Comparison of ENCODE assay signal across 8 cellular contexts in the genomic region with DNA sequence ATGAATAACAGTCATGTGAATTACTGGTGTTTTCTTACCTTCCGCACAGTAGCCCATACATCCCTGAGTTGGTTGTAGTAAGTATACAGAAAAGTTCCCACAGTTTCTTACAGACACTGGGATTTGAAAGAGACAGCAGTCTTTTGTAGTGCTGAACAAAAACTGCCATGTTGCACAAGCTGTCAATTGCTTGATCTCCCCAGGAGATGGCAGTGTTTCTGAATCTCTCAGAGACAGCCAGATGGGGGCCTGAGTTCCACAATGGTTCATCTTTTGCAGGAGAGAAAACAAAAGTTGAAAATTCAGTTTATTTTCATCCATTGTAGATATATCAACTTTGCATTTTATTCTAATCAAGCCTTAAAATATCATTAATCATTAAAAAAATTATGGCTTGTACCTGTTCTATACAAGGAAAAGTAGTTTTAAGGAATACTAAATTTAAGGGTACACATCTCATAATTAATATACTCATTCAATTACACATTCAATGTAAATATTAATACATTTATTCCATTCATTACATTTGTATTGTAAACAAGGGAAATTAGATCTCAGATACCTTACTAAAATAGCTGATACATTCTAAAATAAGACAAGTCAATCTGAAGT. TPM values are rescaled to one million over a fixed set of nuclear protein-coding genes. Genes with fewer than 3 reads are reported as not detected.
DNase-seq lines count a peak whose midpoint lies in the region; ATAC-seq and TF ChIP-seq lines count a peak whose summit lies in the region.

No MANE protein-coding gene starts in this region.

- H3K4me3 Mint-ChIP-seq in progenitor cell of endocrine pancreas (ENCODE audit: low read depth) (no peak overlapping the region), mesothelial cell of epicardium (no peak overlapping the region)

- no peaks in the 10 kb centered on the region for H3K9me3 Mint-ChIP-seq in progenitor cell of endocrine pancreas (ENCODE audit: low read depth)
- peaks cover 2% of the 10 kb centered on the region for H3K9me3 Mint-ChIP-seq in mesothelial cell of epicardium

- H3K4me1 Mint-ChIP-seq in progenitor cell of endocrine pancreas (ENCODE audit: low read depth), result no peaks in the 10 kb centered on the region
- H3K4me1 Mint-ChIP-seq in mesothelial cell of epicardium, result peaks cover 14% of the 10 kb centered on the region

- TF ChIP-seq CTCF in progenitor cell of endocrine pancreas (IDR thresholded peaks at IDR 0.05; ENCODE audit: unreplicated experiment) (peak; percentile 88), mesothelial cell of epicardium (IDR thresholded peaks at IDR 0.05; ENCODE audit: unreplicated experiment) (no peak)

- ATAC-seq in GM19455 (IDR thresholded peaks at IDR 0.05; ENCODE audit: unreplicated experiment), result peak; percentile 98
- ATAC-seq in HG03378 (IDR thresholded peaks at IDR 0.05; ENCODE audit: unreplicated experiment), result peak; percentile 98

- H3K27me3 Mint-ChIP-seq in progenitor cell of endocrine pancreas (no peaks in the 10 kb centered on the region), mesothelial cell of epicardium (ENCODE audit: low read depth) (no peaks in the 10 kb centered on the region)

- DNase-seq in ELF-1 (ENCODE audit: low read depth, low spot score), result peak; percentile 58
- DNase-seq in NCI-H2227 treated with DMSO at 0.1 percent for 48 hours (lab: John Stamatoyannopoulos, UW), result peak; percentile 44
- peak; percentile 11 to 19 for DNase-seq in activated CD4-positive, alpha-beta T cell treated with anti-CD3 and anti-CD28 coated beads for 4 hours
- peak; percentile 70 for DNase-seq in fibroblast of peridontal ligament (ENCODE audit: extremely low read depth)
- peak; percentile 24 for DNase-seq in progenitor cell of endocrine pancreas (ENCODE audit: low spot score, unreplicated experiment)
- DNase-seq in mesothelial cell of epicardium (ENCODE audit: low spot score in 2 of 2, unreplicated experiment in 2 of 2), result no peak

- no peak overlapping the region for H3K27ac Mint-ChIP-seq in progenitor cell of endocrine pancreas
- no peak overlapping the region for H3K27ac Mint-ChIP-seq in mesothelial cell of epicardium

- H3K36me3 Mint-ChIP-seq in progenitor cell of endocrine pancreas (ENCODE audit: insufficient read depth), result no peaks in the 10 kb centered on the region
- peaks cover 10% of the 10 kb centered on the region for H3K36me3 Mint-ChIP-seq in mesothelial cell of epicardium

RNA-seq across cellular contexts. Expression of gene VWDE, which starts 14.5 kb away (rescaled TPM):
- total RNA-seq in progenitor cell of endocrine pancreas (5.8 and 5.9 TPM in 2 replicates), mesothelial cell of epicardium (23.8 to 24.7 TPM (median 24.3 TPM) in 3 replicates)

Comparison
In these comparisons a context has a peak if more than half of its experiments do, and no peak if none do; other contexts are left out.
1. DNase-seq: peak in ELF-1 (single experiment), NCI-H2227 treated with DMSO at 0.1 percent for 48 hours (single experiment), activated CD4-positive, alpha-beta T cell treated with anti-CD3 and anti-CD28 coated beads for 4 hours (2 of 2), fibroblast of peridontal ligament (single experiment) and progenitor cell of endocrine pancreas (single experiment); none in mesothelial cell of epicardium (0 of 2).